1 cellular context compared by ENCODE assay signal in the genomic region with DNA sequence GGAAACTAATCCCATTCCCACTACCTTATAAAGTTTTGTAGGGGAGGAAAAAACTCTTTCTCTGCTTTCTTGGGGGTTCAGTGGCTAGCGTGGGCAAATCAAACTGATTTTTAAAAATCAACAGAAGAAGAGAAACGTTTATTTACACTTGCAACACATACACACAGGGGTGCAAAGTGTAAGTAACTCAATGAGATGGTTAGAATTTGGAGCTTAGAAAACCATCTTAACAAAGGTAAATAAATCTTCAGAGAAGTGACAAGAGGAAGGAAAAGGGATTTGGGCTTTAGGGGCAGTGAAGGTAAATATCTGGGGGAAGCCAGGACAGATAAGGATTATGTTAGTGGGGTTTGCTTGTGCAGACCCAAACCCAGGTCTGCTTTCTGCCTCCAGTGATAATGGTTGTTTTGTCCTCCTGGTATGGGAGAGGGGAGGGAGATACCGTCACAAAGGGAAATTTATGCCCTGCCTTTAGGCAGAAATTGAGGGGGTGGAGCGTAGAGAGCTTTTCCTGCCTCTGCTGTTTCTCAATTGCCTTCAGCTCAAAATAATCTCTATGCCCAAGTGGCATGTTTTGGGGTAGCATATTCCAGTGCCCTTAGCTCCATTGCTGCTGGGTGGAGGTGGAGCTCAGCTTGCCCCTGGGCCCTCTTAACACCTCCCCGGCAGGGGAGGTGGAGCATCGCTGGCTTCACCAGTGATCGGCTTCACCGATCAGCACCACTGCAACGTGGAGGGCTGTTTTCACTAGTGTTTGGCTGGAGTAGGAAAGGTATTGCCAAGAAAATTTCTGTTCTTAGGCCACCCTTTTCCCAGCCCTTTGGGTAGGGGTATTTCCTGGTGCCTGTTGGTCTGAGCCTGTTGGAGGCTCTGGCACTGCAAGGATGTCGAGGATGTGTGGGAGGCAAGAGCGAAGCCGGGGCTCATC.
TF ChIP-seq lines count a peak whose summit lies in the region.

No MANE protein-coding gene starts in this region.

TF ChIP-seq in HepG2, 621 proteins besides CTCF, POLR2A, EP300 and RAD21 (continued from another document and continues in another):
- TF ChIP-seq, protein P1, sequence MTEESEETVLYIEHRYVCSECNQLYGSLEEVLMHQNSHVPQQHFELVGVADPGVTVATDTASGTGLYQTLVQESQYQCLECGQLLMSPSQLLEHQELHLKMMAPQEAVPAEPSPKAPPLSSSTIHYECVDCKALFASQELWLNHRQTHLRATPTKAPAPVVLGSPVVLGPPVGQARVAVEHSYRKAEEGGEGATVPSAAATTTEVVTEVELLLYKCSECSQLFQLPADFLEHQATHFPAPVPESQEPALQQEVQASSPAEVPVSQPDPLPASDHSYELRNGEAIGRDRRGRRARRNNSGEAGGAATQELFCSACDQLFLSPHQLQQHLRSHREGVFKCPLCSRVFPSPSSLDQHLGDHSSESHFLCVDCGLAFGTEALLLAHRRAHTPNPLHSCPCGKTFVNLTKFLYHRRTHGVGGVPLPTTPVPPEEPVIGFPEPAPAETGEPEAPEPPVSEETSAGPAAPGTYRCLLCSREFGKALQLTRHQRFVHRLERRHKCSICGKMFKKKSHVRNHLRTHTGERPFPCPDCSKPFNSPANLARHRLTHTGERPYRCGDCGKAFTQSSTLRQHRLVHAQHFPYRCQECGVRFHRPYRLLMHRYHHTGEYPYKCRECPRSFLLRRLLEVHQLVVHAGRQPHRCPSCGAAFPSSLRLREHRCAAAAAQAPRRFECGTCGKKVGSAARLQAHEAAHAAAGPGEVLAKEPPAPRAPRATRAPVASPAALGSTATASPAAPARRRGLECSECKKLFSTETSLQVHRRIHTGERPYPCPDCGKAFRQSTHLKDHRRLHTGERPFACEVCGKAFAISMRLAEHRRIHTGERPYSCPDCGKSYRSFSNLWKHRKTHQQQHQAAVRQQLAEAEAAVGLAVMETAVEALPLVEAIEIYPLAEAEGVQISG (CRISPR knock-in tag; IDR thresholded peaks at IDR 0.05): no peak; the same call in 1 of the 2 replicates
- TF ChIP-seq ZNF772 (CRISPR knock-in tag; IDR thresholded peaks at IDR 0.05) (peak; percentile 59), NRL (CRISPR knock-in tag; IDR thresholded peaks at IDR 0.05; ENCODE audit: borderline replicate concordance) (no peak), ZC3H13 (CRISPR knock-in tag; IDR thresholded peaks at IDR 0.05) (no peak), ZNF121 (CRISPR knock-in tag; IDR thresholded peaks at IDR 0.05) (no peak), ZBTB7B (CRISPR knock-in tag; IDR thresholded peaks at IDR 0.05) (peak; percentile 82), ZNF546 (CRISPR knock-in tag; conservative IDR thresholded peaks at IDR 0.05) (no peak), SKI (IDR thresholded peaks at IDR 0.05; ENCODE audit: partially characterized antibody) (no peak), NFIB (CRISPR knock-in tag; IDR thresholded peaks at IDR 0.05; ENCODE audit: borderline replicate concordance) (no peak), POLR2G (IDR thresholded peaks at IDR 0.05; ENCODE audit: low read depth, low read length) (peak; percentile 53), ZNF451 (CRISPR knock-in tag; IDR thresholded peaks at IDR 0.05) (0 out of 2 replicates have a peak, but pooled peaks have one; percentile 36), BRD4 (CRISPR knock-in tag; IDR thresholded peaks at IDR 0.05) (no peak), ZNF234 (CRISPR knock-in tag; conservative IDR thresholded peaks at IDR 0.05) (0 out of 2 replicates have a peak, but pooled peaks have one; percentile 49), ZNF251 (CRISPR knock-in tag; IDR thresholded peaks at IDR 0.05) (no peak), NFYB (CRISPR knock-in tag; IDR thresholded peaks at IDR 0.05) (no peak), KDM2A (CRISPR knock-in tag; IDR thresholded peaks at IDR 0.05; ENCODE audit: borderline replicate concordance, low read depth) (no peak), KDM4B (CRISPR knock-in tag; IDR thresholded peaks at IDR 0.05) (no peak), SAP130 (CRISPR knock-in tag; IDR thresholded peaks at IDR 0.05; ENCODE audit: low read depth) (peak; percentile 19; the same call in 1 of the 2 replicates), PHF8 (CRISPR knock-in tag; IDR thresholded peaks at IDR 0.05) (no peak), TP53 (CRISPR knock-in tag; conservative IDR thresholded peaks at IDR 0.05) (no peak), SMAD1 (CRISPR knock-in tag; IDR thresholded peaks at IDR 0.05; ENCODE audit: borderline replicate concordance, low read depth) (no peak), ZNF549 (CRISPR knock-in tag; IDR thresholded peaks at IDR 0.05) (no peak), ZNF326 (CRISPR knock-in tag; IDR thresholded peaks at IDR 0.05; ENCODE audit: borderline replicate concordance) (no peak), MIER3 (CRISPR knock-in tag; IDR thresholded peaks at IDR 0.05; ENCODE audit: borderline replicate concordance) (no peak), SRY (CRISPR knock-in tag; IDR thresholded peaks at IDR 0.05) (no peak), RXRA (CRISPR knock-in tag; IDR thresholded peaks at IDR 0.05) (no peak), ZSCAN30 (CRISPR knock-in tag; IDR thresholded peaks at IDR 0.05) (no peak), PHF21A (CRISPR knock-in tag; IDR thresholded peaks at IDR 0.05) (peak; percentile 63; the same call in 1 of the 2 replicates)
- TF ChIP-seq, protein P2, sequence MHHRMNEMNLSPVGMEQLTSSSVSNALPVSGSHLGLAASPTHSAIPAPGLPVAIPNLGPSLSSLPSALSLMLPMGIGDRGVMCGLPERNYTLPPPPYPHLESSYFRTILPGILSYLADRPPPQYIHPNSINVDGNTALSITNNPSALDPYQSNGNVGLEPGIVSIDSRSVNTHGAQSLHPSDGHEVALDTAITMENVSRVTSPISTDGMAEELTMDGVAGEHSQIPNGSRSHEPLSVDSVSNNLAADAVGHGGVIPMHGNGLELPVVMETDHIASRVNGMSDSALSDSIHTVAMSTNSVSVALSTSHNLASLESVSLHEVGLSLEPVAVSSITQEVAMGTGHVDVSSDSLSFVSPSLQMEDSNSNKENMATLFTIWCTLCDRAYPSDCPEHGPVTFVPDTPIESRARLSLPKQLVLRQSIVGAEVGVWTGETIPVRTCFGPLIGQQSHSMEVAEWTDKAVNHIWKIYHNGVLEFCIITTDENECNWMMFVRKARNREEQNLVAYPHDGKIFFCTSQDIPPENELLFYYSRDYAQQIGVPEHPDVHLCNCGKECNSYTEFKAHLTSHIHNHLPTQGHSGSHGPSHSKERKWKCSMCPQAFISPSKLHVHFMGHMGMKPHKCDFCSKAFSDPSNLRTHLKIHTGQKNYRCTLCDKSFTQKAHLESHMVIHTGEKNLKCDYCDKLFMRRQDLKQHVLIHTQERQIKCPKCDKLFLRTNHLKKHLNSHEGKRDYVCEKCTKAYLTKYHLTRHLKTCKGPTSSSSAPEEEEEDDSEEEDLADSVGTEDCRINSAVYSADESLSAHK (CRISPR knock-in tag; IDR thresholded peaks at IDR 0.05; ENCODE audit: borderline replicate concordance): no peak
- TF ChIP-seq, protein P3, sequence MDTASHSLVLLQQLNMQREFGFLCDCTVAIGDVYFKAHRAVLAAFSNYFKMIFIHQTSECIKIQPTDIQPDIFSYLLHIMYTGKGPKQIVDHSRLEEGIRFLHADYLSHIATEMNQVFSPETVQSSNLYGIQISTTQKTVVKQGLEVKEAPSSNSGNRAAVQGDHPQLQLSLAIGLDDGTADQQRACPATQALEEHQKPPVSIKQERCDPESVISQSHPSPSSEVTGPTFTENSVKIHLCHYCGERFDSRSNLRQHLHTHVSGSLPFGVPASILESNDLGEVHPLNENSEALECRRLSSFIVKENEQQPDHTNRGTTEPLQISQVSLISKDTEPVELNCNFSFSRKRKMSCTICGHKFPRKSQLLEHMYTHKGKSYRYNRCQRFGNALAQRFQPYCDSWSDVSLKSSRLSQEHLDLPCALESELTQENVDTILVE (CRISPR knock-in tag; IDR thresholded peaks at IDR 0.05): no peak
- TF ChIP-seq, protein P4, sequence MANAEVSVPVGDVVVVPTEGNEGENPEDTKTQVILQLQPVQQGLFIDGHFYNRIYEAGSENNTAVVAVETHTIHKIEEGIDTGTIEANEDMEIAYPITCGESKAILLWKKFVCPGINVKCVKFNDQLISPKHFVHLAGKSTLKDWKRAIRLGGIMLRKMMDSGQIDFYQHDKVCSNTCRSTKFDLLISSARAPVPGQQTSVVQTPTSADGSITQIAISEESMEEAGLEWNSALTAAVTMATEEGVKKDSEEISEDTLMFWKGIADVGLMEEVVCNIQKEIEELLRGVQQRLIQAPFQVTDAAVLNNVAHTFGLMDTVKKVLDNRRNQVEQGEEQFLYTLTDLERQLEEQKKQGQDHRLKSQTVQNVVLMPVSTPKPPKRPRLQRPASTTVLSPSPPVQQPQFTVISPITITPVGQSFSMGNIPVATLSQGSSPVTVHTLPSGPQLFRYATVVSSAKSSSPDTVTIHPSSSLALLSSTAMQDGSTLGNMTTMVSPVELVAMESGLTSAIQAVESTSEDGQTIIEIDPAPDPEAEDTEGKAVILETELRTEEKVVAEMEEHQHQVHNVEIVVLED (CRISPR knock-in tag; IDR thresholded peaks at IDR 0.05; ENCODE audit: borderline replicate concordance): no peak; the same call in 1 of the 2 replicates
- TF ChIP-seq, protein P5, sequence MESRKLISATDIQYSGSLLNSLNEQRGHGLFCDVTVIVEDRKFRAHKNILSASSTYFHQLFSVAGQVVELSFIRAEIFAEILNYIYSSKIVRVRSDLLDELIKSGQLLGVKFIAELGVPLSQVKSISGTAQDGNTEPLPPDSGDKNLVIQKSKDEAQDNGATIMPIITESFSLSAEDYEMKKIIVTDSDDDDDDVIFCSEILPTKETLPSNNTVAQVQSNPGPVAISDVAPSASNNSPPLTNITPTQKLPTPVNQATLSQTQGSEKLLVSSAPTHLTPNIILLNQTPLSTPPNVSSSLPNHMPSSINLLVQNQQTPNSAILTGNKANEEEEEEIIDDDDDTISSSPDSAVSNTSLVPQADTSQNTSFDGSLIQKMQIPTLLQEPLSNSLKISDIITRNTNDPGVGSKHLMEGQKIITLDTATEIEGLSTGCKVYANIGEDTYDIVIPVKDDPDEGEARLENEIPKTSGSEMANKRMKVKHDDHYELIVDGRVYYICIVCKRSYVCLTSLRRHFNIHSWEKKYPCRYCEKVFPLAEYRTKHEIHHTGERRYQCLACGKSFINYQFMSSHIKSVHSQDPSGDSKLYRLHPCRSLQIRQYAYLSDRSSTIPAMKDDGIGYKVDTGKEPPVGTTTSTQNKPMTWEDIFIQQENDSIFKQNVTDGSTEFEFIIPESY (CRISPR knock-in tag; IDR thresholded peaks at IDR 0.05): no peak
- TF ChIP-seq, protein P6, sequence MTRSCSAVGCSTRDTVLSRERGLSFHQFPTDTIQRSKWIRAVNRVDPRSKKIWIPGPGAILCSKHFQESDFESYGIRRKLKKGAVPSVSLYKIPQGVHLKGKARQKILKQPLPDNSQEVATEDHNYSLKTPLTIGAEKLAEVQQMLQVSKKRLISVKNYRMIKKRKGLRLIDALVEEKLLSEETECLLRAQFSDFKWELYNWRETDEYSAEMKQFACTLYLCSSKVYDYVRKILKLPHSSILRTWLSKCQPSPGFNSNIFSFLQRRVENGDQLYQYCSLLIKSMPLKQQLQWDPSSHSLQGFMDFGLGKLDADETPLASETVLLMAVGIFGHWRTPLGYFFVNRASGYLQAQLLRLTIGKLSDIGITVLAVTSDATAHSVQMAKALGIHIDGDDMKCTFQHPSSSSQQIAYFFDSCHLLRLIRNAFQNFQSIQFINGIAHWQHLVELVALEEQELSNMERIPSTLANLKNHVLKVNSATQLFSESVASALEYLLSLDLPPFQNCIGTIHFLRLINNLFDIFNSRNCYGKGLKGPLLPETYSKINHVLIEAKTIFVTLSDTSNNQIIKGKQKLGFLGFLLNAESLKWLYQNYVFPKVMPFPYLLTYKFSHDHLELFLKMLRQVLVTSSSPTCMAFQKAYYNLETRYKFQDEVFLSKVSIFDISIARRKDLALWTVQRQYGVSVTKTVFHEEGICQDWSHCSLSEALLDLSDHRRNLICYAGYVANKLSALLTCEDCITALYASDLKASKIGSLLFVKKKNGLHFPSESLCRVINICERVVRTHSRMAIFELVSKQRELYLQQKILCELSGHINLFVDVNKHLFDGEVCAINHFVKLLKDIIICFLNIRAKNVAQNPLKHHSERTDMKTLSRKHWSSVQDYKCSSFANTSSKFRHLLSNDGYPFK (CRISPR knock-in tag; IDR thresholded peaks at IDR 0.05; ENCODE audit: borderline replicate concordance): no peak
- TF ChIP-seq, protein P7, sequence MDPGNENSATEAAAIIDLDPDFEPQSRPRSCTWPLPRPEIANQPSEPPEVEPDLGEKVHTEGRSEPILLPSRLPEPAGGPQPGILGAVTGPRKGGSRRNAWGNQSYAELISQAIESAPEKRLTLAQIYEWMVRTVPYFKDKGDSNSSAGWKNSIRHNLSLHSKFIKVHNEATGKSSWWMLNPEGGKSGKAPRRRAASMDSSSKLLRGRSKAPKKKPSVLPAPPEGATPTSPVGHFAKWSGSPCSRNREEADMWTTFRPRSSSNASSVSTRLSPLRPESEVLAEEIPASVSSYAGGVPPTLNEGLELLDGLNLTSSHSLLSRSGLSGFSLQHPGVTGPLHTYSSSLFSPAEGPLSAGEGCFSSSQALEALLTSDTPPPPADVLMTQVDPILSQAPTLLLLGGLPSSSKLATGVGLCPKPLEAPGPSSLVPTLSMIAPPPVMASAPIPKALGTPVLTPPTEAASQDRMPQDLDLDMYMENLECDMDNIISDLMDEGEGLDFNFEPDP (CRISPR knock-in tag; conservative IDR thresholded peaks at IDR 0.05): no peak
- TF ChIP-seq, protein P8, sequence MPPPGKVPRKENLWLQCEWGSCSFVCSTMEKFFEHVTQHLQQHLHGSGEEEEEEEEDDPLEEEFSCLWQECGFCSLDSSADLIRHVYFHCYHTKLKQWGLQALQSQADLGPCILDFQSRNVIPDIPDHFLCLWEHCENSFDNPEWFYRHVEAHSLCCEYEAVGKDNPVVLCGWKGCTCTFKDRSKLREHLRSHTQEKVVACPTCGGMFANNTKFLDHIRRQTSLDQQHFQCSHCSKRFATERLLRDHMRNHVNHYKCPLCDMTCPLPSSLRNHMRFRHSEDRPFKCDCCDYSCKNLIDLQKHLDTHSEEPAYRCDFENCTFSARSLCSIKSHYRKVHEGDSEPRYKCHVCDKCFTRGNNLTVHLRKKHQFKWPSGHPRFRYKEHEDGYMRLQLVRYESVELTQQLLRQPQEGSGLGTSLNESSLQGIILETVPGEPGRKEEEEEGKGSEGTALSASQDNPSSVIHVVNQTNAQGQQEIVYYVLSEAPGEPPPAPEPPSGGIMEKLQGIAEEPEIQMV (CRISPR knock-in tag; IDR thresholded peaks at IDR 0.05; ENCODE audit: low read depth): no peak; the same call in 1 of the 2 replicates
